In the genomic region with DNA sequence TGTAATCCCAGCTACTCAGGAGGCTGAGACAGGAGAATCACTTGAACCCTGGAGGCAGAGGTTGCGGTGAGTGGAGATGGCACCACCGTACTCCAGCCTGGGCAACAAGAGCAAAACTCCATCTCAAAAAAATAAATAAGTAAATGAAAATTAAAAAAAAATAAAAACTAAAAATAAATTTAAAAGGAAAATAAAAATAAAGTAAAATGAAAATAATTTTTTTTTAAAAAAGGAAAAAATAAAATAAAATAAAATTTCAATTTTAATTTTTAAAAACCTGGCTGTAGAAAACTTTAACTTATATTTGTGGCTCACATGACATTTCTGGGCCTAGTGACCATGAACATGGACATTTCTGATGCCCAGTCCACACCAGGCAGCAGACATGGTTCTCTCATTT, we compare ENCODE assay signal across 19 cellular contexts. TPM values are rescaled to one million over a fixed set of nuclear protein-coding genes. Genes with fewer than 3 reads are reported as not detected.
DNase-seq lines count a peak whose midpoint lies in the region; ATAC-seq, FAIRE-seq and TF ChIP-seq lines count a peak whose summit lies in the region.
"Had no signal": no experiment of that assay in that cellular context is flagged by ENCODE, and none has a peak within 500 bp of the region (broad histone marks: within the 10 kb centered on the region; RNA-seq: fewer than 3 reads in every experiment).

No MANE protein-coding gene starts in this region.

- peak overlapping the region; percentile 85 for H3K4me2 ChIP-seq in DOHH2 (ENCODE audit: low read length)
- no peak overlapping the region for H3K4me2 ChIP-seq in osteoblast (ENCODE audit: insufficient read depth, low read length)

- peak overlapping the region; percentile 87 for H3K27ac Mint-ChIP-seq in dendritic cell treated with granulocyte-macrophage colony-stimulating factor and Interleukin-4, amounts not matched to agents 40 ng/mL and 50 ng/mL, for 4 days
- no peak overlapping the region for H3K27ac Mint-ChIP-seq in activated CD8-positive, alpha-beta T cell treated with anti-CD3 and anti-CD28 coated beads, Interleukin-2, amount 10 ng/mL, durations not matched to agents 7 days and 5 days

- H3K4me1 ChIP-seq in DOHH2 (ENCODE audit: control insufficient read depth, low read length) (peaks cover 70% of the 10 kb centered on the region), osteoblast (ENCODE audit: insufficient read depth, low read length) (peaks cover 29% of the 10 kb centered on the region), ovary (ENCODE audit: insufficient read depth) (no peaks in the 10 kb centered on the region)

- no peaks in the 10 kb centered on the region for H3K9me3 Mint-ChIP-seq in dendritic cell treated with granulocyte-macrophage colony-stimulating factor and Interleukin-4, amounts not matched to agents 40 ng/mL and 50 ng/mL, for 4 days
- no peaks in the 10 kb centered on the region for H3K9me3 Mint-ChIP-seq in activated CD8-positive, alpha-beta T cell treated with anti-CD3 and anti-CD28 coated beads, Interleukin-2, amount 10 ng/mL, durations not matched to agents 7 days and 5 days (ENCODE audit: insufficient read depth)

- peaks cover 47% of the 10 kb centered on the region for H3F3A ChIP-seq in DOHH2 (ENCODE audit: control insufficient read depth, insufficient read depth)

- no peaks in the 10 kb centered on the region for H3K79me2 ChIP-seq in DOHH2 (ENCODE audit: control insufficient read depth, low read length)
- H3K79me2 ChIP-seq in osteoblast (ENCODE audit: insufficient read depth, low read length), result no peaks in the 10 kb centered on the region

- intact Hi-C loops in dendritic cell treated with granulocyte-macrophage colony-stimulating factor and Interleukin-4, amounts not matched to agents 40 ng/mL and 50 ng/mL, for 4 days (cut with micrococcal nuclease), result loop anchor here (1.0 to 5.0 kb wide), 3 partner anchors 9 to 36 kb away; a partner anchor contains a TSS
- intact Hi-C loops in ovary (cut with DNase I), result no loop called here

- CTCF ChIA-PET in activated CD8-positive, alpha-beta T cell treated with anti-CD3 and anti-CD28 coated beads, Interleukin-2, amount 10 ng/mL, durations not matched to agents 7 days and 5 days (lab: Charles Lee), result no interaction called here

- H3K27me3 ChIP-seq in DOHH2 (ENCODE audit: control insufficient read depth, low read length) (no peaks in the 10 kb centered on the region), osteoblast (ENCODE audit: insufficient read depth, low read length) (peaks cover 5% of the 10 kb centered on the region), ovary (no peaks in the 10 kb centered on the region)

- H3K27me3 Mint-ChIP-seq in dendritic cell treated with granulocyte-macrophage colony-stimulating factor and Interleukin-4, amounts not matched to agents 40 ng/mL and 50 ng/mL, for 4 days, result no peaks in the 10 kb centered on the region
- H3K27me3 Mint-ChIP-seq in activated CD8-positive, alpha-beta T cell treated with anti-CD3 and anti-CD28 coated beads, Interleukin-2, amount 10 ng/mL, durations not matched to agents 7 days and 5 days (ENCODE audit: low read depth), result peaks cover 15% of the 10 kb centered on the region

- H3K4me3 ChIP-seq in DOHH2 (ENCODE audit: low read length) (peak overlapping the region; percentile 64; the same call in 1 of the 2 replicates), osteoblast (ENCODE audit: insufficient read depth, low read length) (no peak overlapping the region), ovary (no peak overlapping the region)

- TF ChIP-seq POLR2A in ovary (IDR thresholded peaks at IDR 0.05), result no peak

- peak overlapping the region; percentile 87 for H3K27ac ChIP-seq in DOHH2 (ENCODE audit: low read depth, low read length)
- peak overlapping the region; percentile 56 for H3K27ac ChIP-seq in osteoblast (ENCODE audit: low read depth, low read length)
- no peak overlapping the region for H3K27ac ChIP-seq in ovary

- POLR2A ChIA-PET in activated CD8-positive, alpha-beta T cell treated with anti-CD3 and anti-CD28 coated beads, Interleukin-2, amount 10 ng/mL, durations not matched to agents 7 days and 5 days (lab: Charles Lee), result no interaction called here

- no peaks in the 10 kb centered on the region for H3K9me2 ChIP-seq in DOHH2 (replicated peaks; ENCODE audit: control insufficient read depth, low read length)
- H3K9me2 ChIP-seq: SK-N-SH had no signal

- DNase-seq in RCC 7860 (ENCODE audit: low spot score) (no peak), osteoblast (ENCODE audit: insufficient read length, low spot score, missing footprints) (no peak), D341Med (ENCODE audit: low spot score) (no peak), ovary (no peak)
- no peak for DNase-seq in activated CD8-positive, alpha-beta T cell treated with anti-CD3 and anti-CD28 coated beads, Interleukin-2, amount 10 ng/mL, durations not matched to agents 7 days and 5 days
- no peak for DNase-seq in stimulated activated CD8-positive, alpha-beta memory T cell treated with anti-CD3 and anti-CD28 coated beads, Interleukin-4, amount 100 ng/mL, for 48 hours
- DNase-seq: COR-L47, DMS153, KBM-7, NCI-H1436 treated with DMSO at 0.1 percent for 48 hours, NCI-H2081, NCI-H524, Right ventricle myocardium superior, SK-N-SH had no signal

- H4K20me1 ChIP-seq in DOHH2 (ENCODE audit: control insufficient read depth, insufficient read depth, low read depth, low read length) (no peaks in the 10 kb centered on the region), osteoblast (ENCODE audit: insufficient read depth, low read length) (no peaks in the 10 kb centered on the region)

- no peak for TF ChIP-seq EP300 in ovary (IDR thresholded peaks at IDR 0.05)

- H3K36me3 ChIP-seq in DOHH2 (ENCODE audit: control insufficient read depth, low read length) (no peaks in the 10 kb centered on the region), osteoblast (ENCODE audit: insufficient read depth, low read length) (no peaks in the 10 kb centered on the region), ovary (no peaks in the 10 kb centered on the region)

- no peak for TF ChIP-seq CTCF in DOHH2 (IDR thresholded peaks at IDR 0.05; ENCODE audit: low read depth, low read length, poor library complexity, severe bottlenecking)
- TF ChIP-seq CTCF in osteoblast (IDR thresholded peaks at IDR 0.05; ENCODE audit: extremely low read depth, low read depth, low read length), result no peak
- TF ChIP-seq CTCF in ovary (IDR thresholded peaks at IDR 0.05), result no peak

- H3K36me3 Mint-ChIP-seq in dendritic cell treated with granulocyte-macrophage colony-stimulating factor and Interleukin-4, amounts not matched to agents 40 ng/mL and 50 ng/mL, for 4 days (ENCODE audit: low read depth), result peaks cover 86% of the 10 kb centered on the region
- no peaks in the 10 kb centered on the region for H3K36me3 Mint-ChIP-seq in activated CD8-positive, alpha-beta T cell treated with anti-CD3 and anti-CD28 coated beads, Interleukin-2, amount 10 ng/mL, durations not matched to agents 7 days and 5 days (ENCODE audit: low read depth)

- H3K4me1 Mint-ChIP-seq in dendritic cell treated with granulocyte-macrophage colony-stimulating factor and Interleukin-4, amounts not matched to agents 40 ng/mL and 50 ng/mL, for 4 days (ENCODE audit: low read depth), result peaks cover 83% of the 10 kb centered on the region
- H3K4me1 Mint-ChIP-seq in activated CD8-positive, alpha-beta T cell treated with anti-CD3 and anti-CD28 coated beads, Interleukin-2, amount 10 ng/mL, durations not matched to agents 7 days and 5 days (ENCODE audit: low read depth), result no peaks in the 10 kb centered on the region

- H3K9me3 ChIP-seq in DOHH2 (ENCODE audit: control insufficient read depth, insufficient read depth, low read length) (no peaks in the 10 kb centered on the region), osteoblast (ENCODE audit: low read depth, low read length) (no peaks in the 10 kb centered on the region), ovary (no peaks in the 10 kb centered on the region)
- H3K9me3 ChIP-seq: SK-N-SH had no signal

- H2AFZ ChIP-seq in osteoblast (ENCODE audit: low read length), result no peak overlapping the region

- FAIRE-seq in RCC 7860 (lab: Jason Lieb, UNC), result peak; percentile 52
- FAIRE-seq: A204.1, H54 had no signal

- no peak for ATAC-seq in activated CD8-positive, alpha-beta T cell treated with anti-CD3 and anti-CD28 coated beads, Interleukin-2, amount 10 ng/mL, durations not matched to agents 7 days and 5 days
- ATAC-seq: Panc1 had no signal

- H3K4me3 Mint-ChIP-seq in dendritic cell treated with granulocyte-macrophage colony-stimulating factor and Interleukin-4, amounts not matched to agents 40 ng/mL and 50 ng/mL, for 4 days, result no peak overlapping the region
- no peak overlapping the region for H3K4me3 Mint-ChIP-seq in activated CD8-positive, alpha-beta T cell treated with anti-CD3 and anti-CD28 coated beads, Interleukin-2, amount 10 ng/mL, durations not matched to agents 7 days and 5 days

- 50 to 99% (median 96%) methylated on average over 2 of the region's 2 CpGs for WGBS in ovary, 3 donors

RNA-seq across cellular contexts. Expression of a gene that starts 16.1 kb away (rescaled TPM):
- total RNA-seq in osteoblast, result 0.36 TPM in 1 of 2 replicates, not detected in the other
- total RNA-seq in activated CD8-positive, alpha-beta T cell treated with anti-CD3 and anti-CD28 coated beads, Interleukin-2, amount 10 ng/mL, durations not matched to agents 7 days and 5 days, result not detected
- 10 to 100 TPM in 1 of 7 donors, 1 to 10 TPM in 6; 1.7 to 11.4 (median 3.3) TPM for total RNA-seq in ovary
- polyA plus RNA-seq in ovary, result 1 to 10 TPM; 3.4 to 8.9 TPM
- polyA plus RNA-seq: SK-N-SH had no signal

RNA-seq across cellular contexts. Expression of a gene that starts 41.3 kb away (rescaled TPM):
- total RNA-seq in osteoblast, result 46.9 and 48.1 TPM in 2 replicates
- 10 to 100 TPM; 29.8 to 30.4 TPM for total RNA-seq in activated CD8-positive, alpha-beta T cell treated with anti-CD3 and anti-CD28 coated beads, Interleukin-2, amount 10 ng/mL, durations not matched to agents 7 days and 5 days
- total RNA-seq in ovary, result 10 to 100 TPM; 16.2 to 51.0 (median 37.2) TPM
- 10 to 100 TPM; 25.4 to 50.0 TPM for polyA plus RNA-seq in ovary

RNA-seq across cellular contexts. Expression of a gene that starts 57.9 kb away (rescaled TPM):
- total RNA-seq in osteoblast (not detected in 2 replicates), ovary (1 to 10 TPM; 1.4 to 9.5 (median 2.6) TPM)
- not detected for total RNA-seq in activated CD8-positive, alpha-beta T cell treated with anti-CD3 and anti-CD28 coated beads, Interleukin-2, amount 10 ng/mL, durations not matched to agents 7 days and 5 days
- polyA plus RNA-seq in ovary, result 1 to 10 TPM; 8.9 to 9.9 TPM
- polyA plus RNA-seq: SK-N-SH had no signal

Comparison
In these comparisons a context has a peak if more than half of its experiments do, and no peak if none do; other contexts are left out.
1. H3K27ac ChIP-seq: peak in DOHH2 (single experiment) and osteoblast (single experiment); none in ovary (0 of 2).